In the genomic region with DNA sequence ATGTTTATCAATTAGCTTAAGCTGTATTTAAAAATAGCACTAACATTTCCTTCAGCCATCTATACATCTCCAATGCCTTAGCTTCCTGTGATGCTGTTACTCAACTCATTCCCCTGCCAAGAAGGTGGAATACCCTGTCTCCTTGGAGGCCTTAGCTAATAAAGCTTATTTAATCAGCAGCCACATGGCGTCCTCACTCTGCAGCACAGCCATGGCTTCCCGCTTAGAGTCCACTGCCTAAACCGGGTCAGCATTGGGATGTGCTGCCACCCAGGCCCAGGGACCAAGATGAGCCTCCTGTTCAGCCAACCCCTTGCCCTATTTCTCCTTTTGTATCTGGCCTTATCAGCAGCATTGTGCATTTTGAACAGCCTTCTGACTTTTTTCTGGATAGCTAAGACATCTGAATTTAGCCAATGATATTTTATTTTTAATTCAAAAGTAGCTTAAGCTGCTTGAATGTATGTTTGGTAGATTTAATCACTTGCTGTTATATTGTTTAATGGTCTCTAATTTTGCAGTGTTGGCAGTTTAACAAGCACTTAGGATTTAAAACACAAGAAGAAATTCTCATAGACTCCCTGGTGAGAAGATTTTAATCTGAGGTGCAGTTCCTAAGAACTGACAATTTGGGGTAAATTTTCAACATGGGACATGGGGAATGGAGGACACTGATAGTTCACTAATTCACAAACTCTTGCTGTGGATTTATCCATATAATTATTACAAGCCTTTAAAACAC, we compare ENCODE assay signal across 8 cellular contexts.
DNase-seq lines count a peak whose midpoint lies in the region; ATAC-seq and TF ChIP-seq lines count a peak whose summit lies in the region.

No MANE protein-coding gene starts in this region.

- H3K4me1 ChIP-seq in gastroesophageal sphincter (peaks cover 3 to 37% (median 13%) of the 10 kb centered on the region in 3 donors), prostate gland (replicated peaks) (peaks cover 5% of the 10 kb centered on the region)

- intact Hi-C loops in prostate gland (cut with DNase I), result loop anchor here (2.0 to 5.0 kb wide), 5 partner anchors 193 to 863 kb away; a partner anchor contains a TSS

- H3K4me1 Mint-ChIP-seq in stimulated activated memory B cell treated with anti-CD40 and anti-IgM and Interleukin-4, amounts not matched to agents 10 μg/mL and 1 μg/mL and 100 μg/mL, for 72 hours, result peaks cover 6% of the 10 kb centered on the region

- no peak overlapping the region for H3K4me3 Mint-ChIP-seq in stimulated activated memory B cell treated with anti-CD40 and anti-IgM and Interleukin-4, amounts not matched to agents 10 μg/mL and 1 μg/mL and 100 μg/mL, for 72 hours

- H3K9me3 ChIP-seq in gastroesophageal sphincter (no peaks in the 10 kb centered on the region), prostate gland (no peaks in the 10 kb centered on the region)

- no peak for TF ChIP-seq EP300 in gastroesophageal sphincter (IDR thresholded peaks at IDR 0.05)

- TF ChIP-seq POLR2A in gastroesophageal sphincter (IDR thresholded peaks at IDR 0.05) (no peak), prostate gland (IDR thresholded peaks at IDR 0.05) (no peak)

- TF ChIP-seq CTCF in RWPE1 (conservative IDR thresholded peaks at IDR 0.05; ENCODE audit: low read depth) (no peak), gastroesophageal sphincter (IDR thresholded peaks at IDR 0.05) (no peak), prostate gland (IDR thresholded peaks at IDR 0.05) (no peak)

- no peaks in the 10 kb centered on the region for H3K36me3 ChIP-seq in gastroesophageal sphincter
- no peaks in the 10 kb centered on the region for H3K36me3 ChIP-seq in prostate gland

- WGBS in gastroesophageal sphincter (ENCODE audit: low coverage in 1 of 2), 2 donors, result 59 to 66% methylated on average over 3 of the region's 3 CpGs
- 12% methylated on average over 3 of the region's 3 CpGs for WGBS in prostate gland

- peaks cover 1% of the 10 kb centered on the region for H3K36me3 Mint-ChIP-seq in stimulated activated memory B cell treated with anti-CD40 and anti-IgM and Interleukin-4, amounts not matched to agents 10 μg/mL and 1 μg/mL and 100 μg/mL, for 72 hours

- CTCF ChIA-PET in RWPE1 (lab: Yijun Ruan, JAX), result interaction anchor here (0.5 to 3.6 kb wide), 18 partner anchors 7 to 772 kb away, joined by 3 to 20 read pairs (median 4); a partner anchor contains a TSS

- no peaks in the 10 kb centered on the region for H3K27me3 ChIP-seq in gastroesophageal sphincter
- no peaks in the 10 kb centered on the region for H3K27me3 ChIP-seq in prostate gland (replicated peaks; ENCODE audit: insufficient read depth)

- H3K27ac Mint-ChIP-seq in stimulated activated memory B cell treated with anti-CD40 and anti-IgM and Interleukin-4, amounts not matched to agents 10 μg/mL and 1 μg/mL and 100 μg/mL, for 72 hours, result no peak overlapping the region

- no peak overlapping the region for H3K4me3 ChIP-seq in gastroesophageal sphincter
- no peak overlapping the region for H3K4me3 ChIP-seq in prostate gland

- POLR2A ChIA-PET in RWPE1 (lab: Yijun Ruan, JAX; ENCODE audit: low non-redundant PET), result no interaction called here

- H3K9me3 Mint-ChIP-seq in stimulated activated memory B cell treated with anti-CD40 and anti-IgM and Interleukin-4, amounts not matched to agents 10 μg/mL and 1 μg/mL and 100 μg/mL, for 72 hours, result no peaks in the 10 kb centered on the region

- H3K27me3 Mint-ChIP-seq in stimulated activated memory B cell treated with anti-CD40 and anti-IgM and Interleukin-4, amounts not matched to agents 10 μg/mL and 1 μg/mL and 100 μg/mL, for 72 hours, result no peaks in the 10 kb centered on the region

- DNase-seq in EL (peak; percentile 67), RWPE1 (ENCODE audit: low spot score) (peak; percentile 21), prostate gland (ENCODE audit: low spot score) (peak; percentile 24), CD1c-positive myeloid dendritic cell (ENCODE audit: extremely low spot score) (no peak)
- no peak for DNase-seq in NK-92 treated with Interleukin-12 subunit alpha and Interleukin-12 subunit beta, amount 100 ng/mL, for 24 hours (lab: John Stamatoyannopoulos, UW)

- H3K27ac ChIP-seq in RWPE1 (peak overlapping the region; percentile 86), gastroesophageal sphincter (peak overlapping the region; percentile 43 to 64 (median 44)), prostate gland (peak overlapping the region; percentile 37 to 39)

- ATAC-seq in gastroesophageal sphincter (no peak), HG03095 (IDR thresholded peaks at IDR 0.05; ENCODE audit: unreplicated experiment) (no peak)
- no peak for ATAC-seq in stimulated activated memory B cell treated with anti-CD40 and anti-IgM and Interleukin-4, amounts not matched to agents 10 μg/mL and 1 μg/mL and 100 μg/mL, for 72 hours

Comparison
In these comparisons a context has a peak if more than half of its experiments do, and no peak if none do; other contexts are left out.
1. DNase-seq: peak in EL (single experiment), RWPE1 (single experiment) and prostate gland (single experiment); none in NK-92 treated with Interleukin-12 subunit alpha and Interleukin-12 subunit beta, amount 100 ng/mL, for 24 hours (single experiment) and CD1c-positive myeloid dendritic cell (single experiment).
2. Peak in every context shown above with its lines, with median percentiles within 50 percentile points of each other: H3K27ac ChIP-seq.